25 cellular contexts compared by ENCODE assay signal in genomic region chr22:25896592-25896991, GRCh38.
"Had no signal": no experiment of that assay in that cellular context is flagged by ENCODE, and none has a peak within 500 bp of the region (broad histone marks: within the 10 kb centered on the region; RNA-seq: fewer than 3 reads in every experiment).

No MANE protein-coding gene starts in this region.

- H3K4me3 Mint-ChIP-seq: dendritic cell treated with granulocyte-macrophage colony-stimulating factor and Interleukin-4, amounts not matched to agents 40 ng/mL and 50 ng/mL, for 4 days; effector memory CD8-positive, alpha-beta T cell; endodermal cell had no signal

- H3K4me3 ChIP-seq: colonic mucosa, coronary artery, dorsolateral prefrontal cortex, esophagus muscularis mucosa, esophagus squamous epithelium, gastrocnemius medialis, gastroesophageal sphincter, heart left ventricle, heart right ventricle had no signal

- H3K27ac Mint-ChIP-seq: dendritic cell treated with granulocyte-macrophage colony-stimulating factor and Interleukin-4, amounts not matched to agents 40 ng/mL and 50 ng/mL, for 4 days; effector memory CD8-positive, alpha-beta T cell; endodermal cell had no signal

- H3K27ac ChIP-seq: colonic mucosa, coronary artery, dorsolateral prefrontal cortex, epithelial cell of prostate, esophagus muscularis mucosa, esophagus squamous epithelium, foreskin keratinocyte, gastrocnemius medialis, gastroesophageal sphincter, heart left ventricle, heart right ventricle had no signal

- H3K27me3 ChIP-seq: colonic mucosa, dorsolateral prefrontal cortex, foreskin keratinocyte, gastrocnemius medialis, heart right ventricle had no signal

- ATAC-seq: effector memory CD8-positive, alpha-beta T cell; esophagus mucosa; foreskin keratinocyte; gastrocnemius medialis; gastroesophageal sphincter; heart left ventricle; heart right ventricle had no signal

- H3K9me3 Mint-ChIP-seq: dendritic cell treated with granulocyte-macrophage colony-stimulating factor and Interleukin-4, amounts not matched to agents 40 ng/mL and 50 ng/mL, for 4 days; effector memory CD8-positive, alpha-beta T cell; endodermal cell had no signal

- H3K36me3 ChIP-seq: colonic mucosa, esophagus squamous epithelium, gastroesophageal sphincter had no signal

- DNase-seq: colonic mucosa; cortex of kidney; dermis blood vessel endothelial cell; dorsolateral prefrontal cortex; effector CD4-positive, alpha-beta T cell; effector CD8-positive, alpha-beta T cell; effector memory CD4-positive, alpha-beta T cell; effector memory CD8-positive, alpha-beta T cell; endodermal cell; erythroblast; esophagus squamous epithelium; foreskin fibroblast; foreskin keratinocyte; foreskin melanocyte; gastrocnemius medialis; glutamatergic neuron; head of caudate nucleus; heart left ventricle; heart right ventricle had no signal

- H3K9me3 ChIP-seq: colonic mucosa, esophagus squamous epithelium, gastrocnemius medialis, heart right ventricle had no signal

- H3K4me1 ChIP-seq: colonic mucosa, esophagus muscularis mucosa, esophagus squamous epithelium, foreskin keratinocyte, gastroesophageal sphincter had no signal
